ENCODE assay signal across 9 cellular contexts in the genomic region with DNA sequence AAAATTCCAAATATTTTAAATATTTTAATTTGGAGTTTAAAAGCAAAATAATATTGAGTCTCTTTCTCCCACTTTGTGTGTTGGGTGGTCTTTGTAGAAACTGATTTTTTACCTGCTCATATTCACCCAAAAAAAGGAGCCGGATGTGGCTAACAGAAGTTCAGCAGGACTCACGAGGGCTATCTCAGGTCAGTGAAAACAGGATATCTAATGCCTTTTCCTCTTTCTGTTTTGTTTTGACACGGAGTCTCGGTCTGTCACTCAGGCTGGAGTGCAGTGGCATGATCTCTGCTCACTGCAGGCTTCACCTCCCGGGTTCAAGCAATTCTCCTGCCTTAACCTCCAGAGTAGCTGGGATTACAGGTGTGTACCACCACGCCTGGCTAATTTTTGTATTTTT.
A peak's percentile ranks its signal among the peaks of the same experiment; 100 is the strongest.
DNase-seq lines count a peak whose midpoint lies in the region; ATAC-seq and FAIRE-seq lines count a peak whose summit lies in the region.
"Had no signal": no experiment of that assay in that cellular context is flagged by ENCODE, and none has a peak within 500 bp of the region (broad histone marks: within the 10 kb centered on the region; RNA-seq: fewer than 3 reads in every experiment).

No MANE protein-coding gene starts in this region.

- no peak for FAIRE-seq in urothelium cell line (lab: Jason Lieb, UNC)
- FAIRE-seq: islet of Langerhans had no signal

- no peaks in the 10 kb centered on the region for H3K27me3 ChIP-seq in effector memory CD4-positive, alpha-beta T cell (replicated peaks; ENCODE audit: control insufficient read depth, insufficient read depth, low read length, poor library complexity, severe bottlenecking)

- H3K36me3 ChIP-seq in effector memory CD4-positive, alpha-beta T cell (ENCODE audit: control insufficient read depth, insufficient read depth, low read length), result peaks cover 9% of the 10 kb centered on the region

- peak; percentile 70 for DNase-seq in medulla oblongata (ENCODE audit: extremely low spot score)
- DNase-seq in HPDE6-E6E7 (ENCODE audit: extremely low spot score), result no peak
- DNase-seq in effector memory CD4-positive, alpha-beta T cell, result no peak
- no peak for DNase-seq in urothelium cell line (ENCODE audit: low spot score)
- no peak for DNase-seq in DMS53 (lab: John Stamatoyannopoulos, UW)

- H3K27ac ChIP-seq in effector memory CD4-positive, alpha-beta T cell (ENCODE audit: insufficient read depth, low read length, poor library complexity, severe bottlenecking), result no peak overlapping the region

- H3K4me1 ChIP-seq in effector memory CD4-positive, alpha-beta T cell (ENCODE audit: control insufficient read depth, insufficient read depth, low read length, poor library complexity, severe bottlenecking), result no peaks in the 10 kb centered on the region

- ATAC-seq in GM18502 (IDR thresholded peaks at IDR 0.05; ENCODE audit: poor library complexity, unreplicated experiment), result peak; percentile 86
- ATAC-seq in GM21528 (IDR thresholded peaks at IDR 0.05; ENCODE audit: low FRiP score, unreplicated experiment), result peak; percentile 80
- peak; percentile 87 for ATAC-seq in HG03521 (IDR thresholded peaks at IDR 0.05; ENCODE audit: unreplicated experiment)

- H3K9me3 ChIP-seq in effector memory CD4-positive, alpha-beta T cell (ENCODE audit: control insufficient read depth, low read length), result no peaks in the 10 kb centered on the region

- no peak overlapping the region for H3K4me3 ChIP-seq in effector memory CD4-positive, alpha-beta T cell (ENCODE audit: insufficient read depth, low read depth, low read length, poor library complexity, severe bottlenecking)
